1 cellular context compared by ENCODE assay signal in genomic region chr15:52679232-52680040, GRCh38.
TF ChIP-seq lines count a peak whose summit lies in the region.

A gene with protein sequence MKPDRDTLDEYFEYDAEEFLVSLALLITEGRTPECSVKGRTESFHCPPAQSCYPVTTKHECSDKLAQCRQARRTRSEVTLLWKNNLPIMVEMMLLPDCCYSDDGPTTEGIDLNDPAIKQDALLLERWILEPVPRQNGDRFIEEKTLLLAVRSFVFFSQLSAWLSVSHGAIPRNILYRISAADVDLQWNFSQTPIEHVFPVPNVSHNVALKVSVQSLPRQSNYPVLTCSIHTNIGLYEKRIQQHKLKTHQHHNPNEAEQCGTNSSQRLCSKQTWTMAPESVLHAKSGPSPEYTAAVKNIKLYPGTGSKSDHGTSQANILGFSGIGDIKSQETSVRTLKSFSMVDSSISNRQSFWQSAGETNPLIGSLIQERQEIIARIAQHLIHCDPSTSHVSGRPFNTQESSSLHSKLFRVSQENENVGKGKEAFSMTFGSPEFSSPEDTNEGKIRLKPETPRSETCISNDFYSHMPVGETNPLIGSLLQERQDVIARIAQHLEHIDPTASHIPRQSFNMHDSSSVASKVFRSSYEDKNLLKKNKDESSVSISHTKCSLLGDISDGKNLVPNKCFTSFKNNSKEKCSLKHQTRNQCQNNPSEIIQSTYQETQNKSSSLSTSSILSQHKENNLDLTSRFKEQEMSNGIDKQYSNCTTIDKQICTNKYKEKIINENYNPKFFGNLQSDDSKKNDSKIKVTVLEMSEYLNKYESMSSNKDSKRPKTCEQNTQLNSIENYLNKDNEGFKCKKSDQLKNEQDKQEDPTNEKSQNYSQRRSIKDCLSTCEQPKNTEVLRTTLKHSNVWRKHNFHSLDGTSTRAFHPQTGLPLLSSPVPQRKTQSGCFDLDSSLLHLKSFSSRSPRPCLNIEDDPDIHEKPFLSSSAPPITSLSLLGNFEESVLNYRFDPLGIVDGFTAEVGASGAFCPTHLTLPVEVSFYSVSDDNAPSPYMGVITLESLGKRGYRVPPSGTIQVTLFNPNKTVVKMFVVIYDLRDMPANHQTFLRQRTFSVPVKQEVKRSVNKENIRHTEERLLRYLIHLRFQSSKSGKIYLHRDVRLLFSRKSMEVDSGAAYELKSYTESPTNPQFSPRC (minus strand): TSS chr15:52679388. CDS start chr15:52678021, 1,367 bp downstream.

TF ChIP-seq in K562, 482 proteins besides CTCF, POLR2A, EP300 and RAD21 (continued from another document and continues in another):
- no peak for TF ChIP-seq BCLAF1 (IDR thresholded peaks at IDR 0.05; ENCODE audit: borderline replicate concordance in 1 of 2, control insufficient read depth in 1 of 2, low read depth in 2 of 2, low read length in 1 of 2)
- TF ChIP-seq ZBED1 (IDR thresholded peaks at IDR 0.05): no peak
- TF ChIP-seq, protein P1, sequence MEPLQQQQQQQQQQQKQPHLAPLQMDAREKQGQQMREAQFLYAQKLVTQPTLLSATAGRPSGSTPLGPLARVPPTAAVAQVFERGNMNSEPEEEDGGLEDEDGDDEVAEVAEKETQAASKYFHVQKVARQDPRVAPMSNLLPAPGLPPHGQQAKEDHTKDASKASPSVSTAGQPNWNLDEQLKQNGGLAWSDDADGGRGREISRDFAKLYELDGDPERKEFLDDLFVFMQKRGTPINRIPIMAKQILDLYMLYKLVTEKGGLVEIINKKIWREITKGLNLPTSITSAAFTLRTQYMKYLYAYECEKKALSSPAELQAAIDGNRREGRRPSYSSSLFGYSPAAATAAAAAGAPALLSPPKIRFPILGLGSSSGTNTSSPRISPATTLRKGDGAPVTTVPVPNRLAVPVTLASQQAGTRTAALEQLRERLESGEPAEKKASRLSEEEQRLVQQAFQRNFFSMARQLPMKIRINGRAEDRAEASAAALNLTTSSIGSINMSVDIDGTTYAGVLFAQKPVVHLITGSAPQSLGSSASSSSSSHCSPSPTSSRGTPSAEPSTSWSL (CRISPR knock-in tag; IDR thresholded peaks at IDR 0.05; ENCODE audit: borderline replicate concordance): no peak
- TF ChIP-seq ZNF57 (CRISPR knock-in tag; IDR thresholded peaks at IDR 0.05): no peak
- TF ChIP-seq, protein P2, sequence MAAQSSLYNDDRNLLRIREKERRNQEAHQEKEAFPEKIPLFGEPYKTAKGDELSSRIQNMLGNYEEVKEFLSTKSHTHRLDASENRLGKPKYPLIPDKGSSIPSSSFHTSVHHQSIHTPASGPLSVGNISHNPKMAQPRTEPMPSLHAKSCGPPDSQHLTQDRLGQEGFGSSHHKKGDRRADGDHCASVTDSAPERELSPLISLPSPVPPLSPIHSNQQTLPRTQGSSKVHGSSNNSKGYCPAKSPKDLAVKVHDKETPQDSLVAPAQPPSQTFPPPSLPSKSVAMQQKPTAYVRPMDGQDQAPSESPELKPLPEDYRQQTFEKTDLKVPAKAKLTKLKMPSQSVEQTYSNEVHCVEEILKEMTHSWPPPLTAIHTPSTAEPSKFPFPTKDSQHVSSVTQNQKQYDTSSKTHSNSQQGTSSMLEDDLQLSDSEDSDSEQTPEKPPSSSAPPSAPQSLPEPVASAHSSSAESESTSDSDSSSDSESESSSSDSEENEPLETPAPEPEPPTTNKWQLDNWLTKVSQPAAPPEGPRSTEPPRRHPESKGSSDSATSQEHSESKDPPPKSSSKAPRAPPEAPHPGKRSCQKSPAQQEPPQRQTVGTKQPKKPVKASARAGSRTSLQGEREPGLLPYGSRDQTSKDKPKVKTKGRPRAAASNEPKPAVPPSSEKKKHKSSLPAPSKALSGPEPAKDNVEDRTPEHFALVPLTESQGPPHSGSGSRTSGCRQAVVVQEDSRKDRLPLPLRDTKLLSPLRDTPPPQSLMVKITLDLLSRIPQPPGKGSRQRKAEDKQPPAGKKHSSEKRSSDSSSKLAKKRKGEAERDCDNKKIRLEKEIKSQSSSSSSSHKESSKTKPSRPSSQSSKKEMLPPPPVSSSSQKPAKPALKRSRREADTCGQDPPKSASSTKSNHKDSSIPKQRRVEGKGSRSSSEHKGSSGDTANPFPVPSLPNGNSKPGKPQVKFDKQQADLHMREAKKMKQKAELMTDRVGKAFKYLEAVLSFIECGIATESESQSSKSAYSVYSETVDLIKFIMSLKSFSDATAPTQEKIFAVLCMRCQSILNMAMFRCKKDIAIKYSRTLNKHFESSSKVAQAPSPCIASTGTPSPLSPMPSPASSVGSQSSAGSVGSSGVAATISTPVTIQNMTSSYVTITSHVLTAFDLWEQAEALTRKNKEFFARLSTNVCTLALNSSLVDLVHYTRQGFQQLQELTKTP (IDR thresholded peaks at IDR 0.05; ENCODE audit: low read depth in 1 of 2, partially characterized antibody in 2 of 2): no peak
- TF ChIP-seq ZNF175 (CRISPR knock-in tag; IDR thresholded peaks at IDR 0.05; ENCODE audit: low read depth): no peak
- peak; percentile 95 for TF ChIP-seq RFX1 (IDR thresholded peaks at IDR 0.05)
- no peak for TF ChIP-seq TAF9B (IDR thresholded peaks at IDR 0.05; ENCODE audit: partially characterized antibody)
- peak in 1 of 2 experiments; percentile 72; a peak in 1 of 4 replicates for TF ChIP-seq SIN3A (IDR thresholded peaks at IDR 0.05; ENCODE audit: borderline replicate concordance in 2 of 2, control insufficient read depth in 1 of 2, low read depth in 2 of 2, low read length in 2 of 2)
- TF ChIP-seq ZNF232 (CRISPR knock-in tag; IDR thresholded peaks at IDR 0.05): no peak
- TF ChIP-seq, protein P3, sequence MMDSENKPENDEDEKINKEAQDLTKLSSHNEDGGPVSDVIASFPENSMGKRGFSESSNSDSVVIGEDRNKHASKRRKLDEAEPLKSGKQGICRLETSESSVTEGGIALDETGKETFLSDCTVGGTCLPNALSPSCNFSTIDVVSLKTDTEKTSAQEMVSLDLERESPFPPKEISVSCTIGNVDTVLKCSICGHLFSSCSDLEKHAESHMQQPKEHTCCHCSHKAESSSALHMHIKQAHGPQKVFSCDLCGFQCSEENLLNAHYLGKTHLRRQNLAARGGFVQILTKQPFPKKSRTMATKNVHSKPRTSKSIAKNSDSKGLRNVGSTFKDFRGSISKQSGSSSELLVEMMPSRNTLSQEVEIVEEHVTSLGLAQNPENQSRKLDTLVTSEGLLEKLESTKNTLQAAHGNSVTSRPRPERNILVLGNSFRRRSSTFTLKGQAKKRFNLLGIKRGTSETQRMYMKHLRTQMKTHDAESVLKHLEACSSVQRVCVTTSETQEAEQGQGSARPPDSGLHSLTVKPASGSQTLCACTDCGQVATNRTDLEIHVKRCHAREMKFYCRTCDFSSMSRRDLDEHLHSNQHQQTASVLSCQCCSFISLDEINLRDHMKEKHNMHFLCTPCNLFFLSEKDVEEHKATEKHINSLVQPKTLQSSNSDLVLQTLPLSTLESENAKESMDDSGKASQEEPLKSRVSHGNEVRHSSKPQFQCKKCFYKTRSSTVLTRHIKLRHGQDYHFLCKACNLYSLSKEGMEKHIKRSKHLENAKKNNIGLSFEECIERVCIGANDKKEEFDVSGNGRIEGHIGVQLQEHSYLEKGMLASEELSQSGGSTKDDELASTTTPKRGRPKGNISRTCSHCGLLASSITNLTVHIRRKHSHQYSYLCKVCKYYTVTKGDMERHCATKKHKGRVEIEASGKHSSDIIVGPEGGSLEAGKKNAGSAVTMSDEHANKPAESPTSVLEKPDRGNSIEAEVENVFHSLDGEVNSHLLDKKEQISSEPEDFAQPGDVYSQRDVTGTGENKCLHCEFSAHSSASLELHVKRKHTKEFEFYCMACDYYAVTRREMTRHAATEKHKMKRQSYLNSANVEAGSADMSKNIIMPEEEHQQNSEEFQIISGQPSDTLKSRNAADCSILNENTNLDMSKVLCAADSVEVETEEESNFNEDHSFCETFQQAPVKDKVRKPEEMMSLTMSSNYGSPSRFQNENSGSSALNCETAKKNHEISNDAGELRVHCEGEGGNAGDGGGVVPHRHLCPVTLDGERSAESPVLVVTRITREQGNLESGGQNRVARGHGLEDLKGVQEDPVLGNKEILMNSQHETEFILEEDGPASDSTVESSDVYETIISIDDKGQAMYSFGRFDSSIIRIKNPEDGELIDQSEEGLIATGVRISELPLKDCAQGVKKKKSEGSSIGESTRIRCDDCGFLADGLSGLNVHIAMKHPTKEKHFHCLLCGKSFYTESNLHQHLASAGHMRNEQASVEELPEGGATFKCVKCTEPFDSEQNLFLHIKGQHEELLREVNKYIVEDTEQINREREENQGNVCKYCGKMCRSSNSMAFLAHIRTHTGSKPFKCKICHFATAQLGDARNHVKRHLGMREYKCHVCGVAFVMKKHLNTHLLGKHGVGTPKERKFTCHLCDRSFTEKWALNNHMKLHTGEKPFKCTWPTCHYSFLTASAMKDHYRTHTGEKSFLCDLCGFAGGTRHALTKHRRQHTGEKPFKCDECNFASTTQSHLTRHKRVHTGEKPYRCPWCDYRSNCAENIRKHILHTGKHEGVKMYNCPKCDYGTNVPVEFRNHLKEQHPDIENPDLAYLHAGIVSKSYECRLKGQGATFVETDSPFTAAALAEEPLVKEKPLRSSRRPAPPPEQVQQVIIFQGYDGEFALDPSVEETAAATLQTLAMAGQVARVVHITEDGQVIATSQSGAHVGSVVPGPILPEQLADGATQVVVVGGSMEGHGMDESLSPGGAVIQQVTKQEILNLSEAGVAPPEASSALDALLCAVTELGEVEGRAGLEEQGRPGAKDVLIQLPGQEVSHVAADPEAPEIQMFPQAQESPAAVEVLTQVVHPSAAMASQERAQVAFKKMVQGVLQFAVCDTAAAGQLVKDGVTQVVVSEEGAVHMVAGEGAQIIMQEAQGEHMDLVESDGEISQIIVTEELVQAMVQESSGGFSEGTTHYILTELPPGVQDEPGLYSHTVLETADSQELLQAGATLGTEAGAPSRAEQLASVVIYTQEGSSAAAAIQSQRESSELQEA (IDR thresholded peaks at IDR 0.05; ENCODE audit: low read depth): no peak
- TF ChIP-seq, protein P4, sequence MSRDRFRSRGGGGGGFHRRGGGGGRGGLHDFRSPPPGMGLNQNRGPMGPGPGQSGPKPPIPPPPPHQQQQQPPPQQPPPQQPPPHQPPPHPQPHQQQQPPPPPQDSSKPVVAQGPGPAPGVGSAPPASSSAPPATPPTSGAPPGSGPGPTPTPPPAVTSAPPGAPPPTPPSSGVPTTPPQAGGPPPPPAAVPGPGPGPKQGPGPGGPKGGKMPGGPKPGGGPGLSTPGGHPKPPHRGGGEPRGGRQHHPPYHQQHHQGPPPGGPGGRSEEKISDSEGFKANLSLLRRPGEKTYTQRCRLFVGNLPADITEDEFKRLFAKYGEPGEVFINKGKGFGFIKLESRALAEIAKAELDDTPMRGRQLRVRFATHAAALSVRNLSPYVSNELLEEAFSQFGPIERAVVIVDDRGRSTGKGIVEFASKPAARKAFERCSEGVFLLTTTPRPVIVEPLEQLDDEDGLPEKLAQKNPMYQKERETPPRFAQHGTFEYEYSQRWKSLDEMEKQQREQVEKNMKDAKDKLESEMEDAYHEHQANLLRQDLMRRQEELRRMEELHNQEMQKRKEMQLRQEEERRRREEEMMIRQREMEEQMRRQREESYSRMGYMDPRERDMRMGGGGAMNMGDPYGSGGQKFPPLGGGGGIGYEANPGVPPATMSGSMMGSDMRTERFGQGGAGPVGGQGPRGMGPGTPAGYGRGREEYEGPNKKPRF (IDR thresholded peaks at IDR 0.05; ENCODE audit: low read depth, low read length): no peak
- TF ChIP-seq MYC (IDR thresholded peaks at IDR 0.05; ENCODE audit: low read depth, low read length): no peak
- TF ChIP-seq MYC (CRISPR knock-in tag; IDR thresholded peaks at IDR 0.05; ENCODE audit: borderline replicate concordance, low read depth): no peak
- TF ChIP-seq RCOR1 (IDR thresholded peaks at IDR 0.05; ENCODE audit: borderline replicate concordance in 1 of 2, low read depth in 2 of 2, low read length in 2 of 2): no peak
- TF ChIP-seq ESRRB (CRISPR knock-in tag; IDR thresholded peaks at IDR 0.05; ENCODE audit: borderline replicate concordance): no peak
- no peak for TF ChIP-seq C11orf30 (IDR thresholded peaks at IDR 0.05; ENCODE audit: low read depth)
- TF ChIP-seq, protein P5, sequence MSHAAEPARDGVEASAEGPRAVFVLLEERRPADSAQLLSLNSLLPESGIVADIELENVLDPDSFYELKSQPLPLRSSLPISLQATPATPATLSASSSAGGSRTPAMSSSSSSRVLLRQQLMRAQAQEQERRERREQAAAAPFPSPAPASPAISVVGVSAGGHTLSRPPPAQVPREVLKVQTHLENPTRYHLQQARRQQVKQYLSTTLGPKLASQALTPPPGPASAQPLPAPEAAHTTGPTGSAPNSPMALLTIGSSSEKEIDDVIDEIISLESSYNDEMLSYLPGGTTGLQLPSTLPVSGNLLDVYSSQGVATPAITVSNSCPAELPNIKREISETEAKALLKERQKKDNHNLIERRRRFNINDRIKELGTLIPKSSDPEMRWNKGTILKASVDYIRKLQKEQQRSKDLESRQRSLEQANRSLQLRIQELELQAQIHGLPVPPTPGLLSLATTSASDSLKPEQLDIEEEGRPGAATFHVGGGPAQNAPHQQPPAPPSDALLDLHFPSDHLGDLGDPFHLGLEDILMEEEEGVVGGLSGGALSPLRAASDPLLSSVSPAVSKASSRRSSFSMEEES (CRISPR knock-in tag; IDR thresholded peaks at IDR 0.05): peak; percentile 96
- TF ChIP-seq ZNF143 (CRISPR knock-in tag; IDR thresholded peaks at IDR 0.05): no peak
- no peak for TF ChIP-seq ZKSCAN1 (IDR thresholded peaks at IDR 0.05; ENCODE audit: low read depth, low read length)
- TF ChIP-seq E2F1 (CRISPR knock-in tag; IDR thresholded peaks at IDR 0.05): no peak
